ENCODE assay signal across 12 cellular contexts in genomic region chr6:18596529-18596835, GRCh38.
DNase-seq lines count a peak whose midpoint lies in the region; ATAC-seq, FAIRE-seq and TF ChIP-seq lines count a peak whose summit lies in the region.
"Had no signal": no experiment of that assay in that cellular context is flagged by ENCODE, and none has a peak within 500 bp of the region (broad histone marks: within the 10 kb centered on the region; RNA-seq: fewer than 3 reads in every experiment).

No MANE protein-coding gene starts in this region.

- H3K36me3 ChIP-seq in neuronal stem cell (replicated peaks in 1 of 2; ENCODE audit: control insufficient read depth in 2 of 2, insufficient read depth in 2 of 2, low read length in 2 of 2) (no peaks in the 10 kb centered on the region), Caco-2 (ENCODE audit: control insufficient read depth, insufficient read depth, low read length) (no peaks in the 10 kb centered on the region)
- H3K36me3 ChIP-seq: lower lobe of right lung had no signal

- H3K18ac ChIP-seq in neuronal stem cell (ENCODE audit: low read length) = no peak overlapping the region

- POLR2A ChIA-PET in Caco-2 (lab: Charles Lee) = no interaction called here

- H3K27me3 Mint-ChIP-seq in T-helper 17 cell (peaks cover 34% of the 10 kb centered on the region), Caco-2 (ENCODE audit: insufficient read depth, unreplicated experiment) (peaks cover 14% of the 10 kb centered on the region)

- H3K4me1 ChIP-seq in neuronal stem cell (ENCODE audit: control insufficient read depth in 2 of 2, insufficient read depth in 1 of 2, low read depth in 1 of 2, low read length in 2 of 2) (no peaks in the 10 kb centered on the region), Caco-2 (no peaks in the 10 kb centered on the region)
- H3K4me1 ChIP-seq: lower lobe of right lung had no signal

- no peak for DNase-seq in T-helper 17 cell
- no peak for DNase-seq in neuronal stem cell (ENCODE audit: low spot score)
- no peak for DNase-seq in frontal cortex (ENCODE audit: low spot score in 2 of 2)
- no peak for DNase-seq in Caco-2
- DNase-seq in NCI-H345 treated with DMSO at 0.1 percent for 48 hours (lab: John Stamatoyannopoulos, UW; ENCODE audit: unreplicated experiment) = no peak
- DNase-seq: lower lobe of right lung, SIG-M5 had no signal

- H2AK5ac ChIP-seq in neuronal stem cell (ENCODE audit: low read depth, low read length) = no peak overlapping the region

- CTCF ChIA-PET in Caco-2 (lab: Charles Lee) = no interaction called here

- no peak overlapping the region for H4K8ac ChIP-seq in neuronal stem cell (ENCODE audit: low read depth, low read length)

- H3K9me3 Mint-ChIP-seq in Caco-2 (ENCODE audit: unreplicated experiment) = no peaks in the 10 kb centered on the region
- H3K9me3 Mint-ChIP-seq: endodermal cell; stimulated activated naive B cell treated with anti-CD40 and anti-IgM and Interleukin-4, amounts not matched to agents 10 μg/mL and 1 μg/mL and 100 μg/mL, for 72 hours had no signal

- H3K4ac ChIP-seq in neuronal stem cell (ENCODE audit: low read length) = no peak overlapping the region

- H3K4me2 ChIP-seq in neuronal stem cell (ENCODE audit: insufficient read depth, low read length, poor library complexity, severe bottlenecking) = no peak overlapping the region

- ATAC-seq in GM18870 (IDR thresholded peaks at IDR 0.05; ENCODE audit: unreplicated experiment) = peak; percentile 21
- peak; percentile 26 for ATAC-seq in HG02798 (IDR thresholded peaks at IDR 0.05; ENCODE audit: poor library complexity, unreplicated experiment)
- ATAC-seq in T-helper 17 cell = no peak
- no peak for ATAC-seq in GM19397 (IDR thresholded peaks at IDR 0.05; ENCODE audit: unreplicated experiment)

- H3K36me3 Mint-ChIP-seq in T-helper 17 cell (ENCODE audit: low read depth) (no peaks in the 10 kb centered on the region), Caco-2 (ENCODE audit: insufficient read depth, unreplicated experiment) (no peaks in the 10 kb centered on the region)
- H3K36me3 Mint-ChIP-seq: stimulated activated naive B cell treated with anti-CD40 and anti-IgM and Interleukin-4, amounts not matched to agents 10 μg/mL and 1 μg/mL and 100 μg/mL, for 72 hours had no signal

- BruUV-seq in Caco-2 (replicated peaks; lab: Mats Ljungman, UMichigan) = no TSS peak

- H3K27me3 ChIP-seq in neuronal stem cell (ENCODE audit: control insufficient read depth in 3 of 3, insufficient read depth in 3 of 3, low read depth in 1 of 3, low read length in 3 of 3) = no peaks in the 10 kb centered on the region
- H3K27me3 ChIP-seq in Caco-2 (replicated peaks; ENCODE audit: control insufficient read depth, insufficient read depth, low read length) = no peaks in the 10 kb centered on the region

- no peak for FAIRE-seq in frontal cortex (lab: Jason Lieb, UNC)

- H3K14ac ChIP-seq in neuronal stem cell (ENCODE audit: low read length) = no peak overlapping the region

- no peaks in the 10 kb centered on the region for H3K79me1 ChIP-seq in neuronal stem cell (ENCODE audit: low read depth, low read length)

- H3K27ac Mint-ChIP-seq in T-helper 17 cell = no peak overlapping the region
- no peak overlapping the region for H3K27ac Mint-ChIP-seq in Caco-2 (ENCODE audit: unreplicated experiment)
- H3K27ac Mint-ChIP-seq: endodermal cell; stimulated activated naive B cell treated with anti-CD40 and anti-IgM and Interleukin-4, amounts not matched to agents 10 μg/mL and 1 μg/mL and 100 μg/mL, for 72 hours had no signal

- H2BK15ac ChIP-seq in neuronal stem cell (ENCODE audit: low read length) = no peak overlapping the region

- no peak overlapping the region for H3K9ac ChIP-seq in neuronal stem cell (ENCODE audit: low read depth, low read length, poor library complexity)

- H2BK5ac ChIP-seq in neuronal stem cell (ENCODE audit: low read length) = no peak overlapping the region

- H3K4me3 ChIP-seq in neuronal stem cell (ENCODE audit: low read length in 2 of 2) = no peak overlapping the region
- no peak overlapping the region for H3K4me3 ChIP-seq in Caco-2 (ENCODE audit: low read depth, low read length)
- H3K4me3 ChIP-seq: lower lobe of right lung had no signal

- H3K9me3 ChIP-seq in T-helper 17 cell (ENCODE audit: control insufficient read depth, low read length, poor library complexity, severe bottlenecking) (no peaks in the 10 kb centered on the region), neuronal stem cell (replicated peaks in 1 of 2; ENCODE audit: control insufficient read depth in 2 of 2, insufficient read depth in 1 of 2, low read depth in 1 of 2, low read length in 2 of 2) (no peaks in the 10 kb centered on the region), Caco-2 (no peaks in the 10 kb centered on the region)
- H3K9me3 ChIP-seq: lower lobe of right lung had no signal

- no peak overlapping the region for H2BK120ac ChIP-seq in neuronal stem cell (ENCODE audit: low read depth, low read length)

- H3K4me3 Mint-ChIP-seq in T-helper 17 cell (peak overlapping the region; percentile 19), Caco-2 (ENCODE audit: unreplicated experiment) (no peak overlapping the region)
- H3K4me3 Mint-ChIP-seq: endodermal cell; stimulated activated naive B cell treated with anti-CD40 and anti-IgM and Interleukin-4, amounts not matched to agents 10 μg/mL and 1 μg/mL and 100 μg/mL, for 72 hours had no signal

- no peak overlapping the region for H2BK12ac ChIP-seq in neuronal stem cell (ENCODE audit: low read length)

- H3K4me1 Mint-ChIP-seq in T-helper 17 cell (peaks cover 5% of the 10 kb centered on the region), Caco-2 (ENCODE audit: low read depth, unreplicated experiment) (no peaks in the 10 kb centered on the region)

- H2AFZ ChIP-seq in neuronal stem cell (ENCODE audit: low read length) = peak overlapping the region; percentile 41

- TF ChIP-seq CTCF in Caco-2 (IDR thresholded peaks at IDR 0.05; ENCODE audit: insufficient read depth in 1 of 2, low read depth in 1 of 2, low read length in 1 of 2, severe bottlenecking in 1 of 2, unreplicated experiment in 1 of 2) = no peak

- H3K23ac ChIP-seq in neuronal stem cell (ENCODE audit: low read depth, low read length, poor library complexity) = no peak overlapping the region

- no peak overlapping the region for H3K27ac ChIP-seq in neuronal stem cell (replicated peaks; ENCODE audit: low read length)
- H3K27ac ChIP-seq: lower lobe of right lung had no signal

- H4K91ac ChIP-seq in neuronal stem cell (ENCODE audit: low read depth, low read length, poor library complexity) = no peak overlapping the region

- intact Hi-C loops in Caco-2 (cut with micrococcal nuclease; ENCODE audit: unreplicated experiment) = loop anchor here (1.0 to 5.0 kb wide), 5 partner anchors 68 to 1456 kb away; no protein-coding TSS in a partner anchor

Comparison
In these comparisons a context has a peak if more than half of its experiments do, and no peak if none do; other contexts are left out.
1. ATAC-seq: peak in GM18870 (single experiment) and HG02798 (single experiment); none in T-helper 17 cell (single experiment) and GM19397 (single experiment).